ENCODE assay signal across 8 cellular contexts in the genomic region with DNA sequence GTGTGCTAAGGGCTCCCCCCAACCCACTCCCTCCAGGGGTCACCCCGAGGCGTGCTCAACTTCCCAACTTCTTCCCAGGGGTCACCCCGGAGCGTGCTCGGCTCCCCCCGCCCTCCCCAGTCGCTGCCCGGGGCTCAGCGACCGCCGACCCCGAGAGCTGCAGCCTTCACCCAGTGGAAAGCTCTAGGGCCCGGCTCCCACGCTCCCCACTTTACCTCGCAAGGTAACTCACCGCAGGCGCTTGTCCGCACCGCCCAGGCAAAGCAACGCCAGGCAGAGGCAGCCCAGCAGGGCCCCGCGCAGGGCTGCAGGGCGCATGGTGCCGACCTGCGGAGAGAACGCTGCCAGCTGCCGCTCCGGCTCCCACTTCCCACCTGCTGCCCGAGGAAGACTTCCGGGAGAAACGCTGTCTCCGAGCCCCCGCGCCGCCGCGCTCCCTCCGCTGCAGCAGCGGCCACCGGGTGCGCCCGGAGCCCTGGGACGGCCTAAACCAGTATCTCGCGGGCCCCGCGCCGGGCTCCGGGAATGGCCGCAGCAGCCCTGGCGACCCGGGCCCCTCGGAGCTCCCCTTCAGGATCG. TPM values are rescaled to one million over a fixed set of nuclear protein-coding genes. Genes with fewer than 3 reads are reported as not detected.
DNase-seq lines count a peak whose midpoint lies in the region; ATAC-seq and TF ChIP-seq lines count a peak whose summit lies in the region.

No MANE protein-coding gene starts in this region.

- intact Hi-C loops in Right ventricle myocardium inferior (cut with DNase I) (loop anchor here (2.0 to 10.0 kb wide), 3 partner anchors 43 to 331 kb away; a partner anchor contains a TSS), cardiac septum (cut with DNase I) (no loop called here), PC-3 (cut with micrococcal nuclease) (loop anchor here (2.0 to 10.0 kb wide), 2 partner anchors 43 to 331 kb away; a partner anchor contains a TSS)

- H3K4me3 ChIP-seq in PC-3 (ENCODE audit: low read length) (peak overlapping the region; percentile 85), mucosa of stomach (ENCODE audit: low read length) (peak overlapping the region; percentile 57)

- BruUV-seq in PC-3 (replicated peaks; lab: Mats Ljungman, UMichigan) = no TSS peak

- ATAC-seq in Right ventricle myocardium inferior (peak; percentile 32), HG02938 (IDR thresholded peaks at IDR 0.05; ENCODE audit: unreplicated experiment) (peak; percentile 3), PC-3 (peak; percentile 51)

- H3K9me2 ChIP-seq in PC-3 (replicated peaks; ENCODE audit: low read length) = no peaks in the 10 kb centered on the region

- CTCF ChIA-PET in PC-3 (lab: Charles Lee) = interaction anchor here (0.6 to 1.0 kb wide), 2 partner anchors 23 to 34 kb away, joined by 3 read pairs; no protein-coding TSS in a partner anchor

- TF ChIP-seq CTCF in PC-3 (conservative IDR thresholded peaks at IDR 0.05; ENCODE audit: low read depth, low read length) = no peak

- no peaks in the 10 kb centered on the region for H3K36me3 ChIP-seq in PC-3 (ENCODE audit: low read depth, low read length)
- H3K36me3 ChIP-seq in mucosa of stomach (ENCODE audit: control insufficient read depth, insufficient read depth, low read length) = no peaks in the 10 kb centered on the region

- H3K9me3 ChIP-seq in PC-3 (ENCODE audit: low read length) (no peaks in the 10 kb centered on the region), mucosa of stomach (ENCODE audit: control insufficient read depth, low read length) (no peaks in the 10 kb centered on the region)

- no peaks in the 10 kb centered on the region for H4K20me1 ChIP-seq in PC-3 (ENCODE audit: low read length)

- H3K4me1 ChIP-seq in PC-3 (ENCODE audit: insufficient read depth, low read length) = peaks cover 7% of the 10 kb centered on the region
- H3K4me1 ChIP-seq in mucosa of stomach (ENCODE audit: control insufficient read depth, insufficient read depth, low read length) = peaks cover 34% of the 10 kb centered on the region

- H2AFZ ChIP-seq in PC-3 (ENCODE audit: low read length) = peak overlapping the region; percentile 97

- peak overlapping the region; percentile 56 for H3K9ac ChIP-seq in PC-3 (ENCODE audit: low read length)
- H3K9ac ChIP-seq in mucosa of stomach (ENCODE audit: low read length) = peak overlapping the region; percentile 72

- no peak overlapping the region for H3K27ac ChIP-seq in PC-3 (ENCODE audit: low read length)

- no peaks in the 10 kb centered on the region for H3F3A ChIP-seq in PC-3 (ENCODE audit: low read length, unreplicated experiment)

- H3K79me2 ChIP-seq in PC-3 (ENCODE audit: low read length) = 0 out of 2 replicates have a peak, but pooled peaks cover 6% of the 10 kb centered on the region

- peak overlapping the region; percentile 97 for H3K4me2 ChIP-seq in PC-3 (ENCODE audit: low read length)

- POLR2A ChIA-PET in PC-3 (lab: Charles Lee; ENCODE audit: unreplicated experiment) = interaction anchor here (0.6 kb wide), 1 partner anchor 28 kb away, joined by 5 read pairs; no protein-coding TSS in a partner anchor

- no peaks in the 10 kb centered on the region for H3K27me3 ChIP-seq in PC-3 (ENCODE audit: low read length)
- no peaks in the 10 kb centered on the region for H3K27me3 ChIP-seq in mucosa of stomach (ENCODE audit: control insufficient read depth, insufficient read depth, low read length)

- DNase-seq in Right ventricle myocardium inferior (ENCODE audit: missing footprints) (no peak), cardiac septum (ENCODE audit: low spot score) (no peak), PC-3 (peak; percentile 22), COLO829 (ENCODE audit: low spot score) (no peak), AML-193 (lab: John Stamatoyannopoulos, UW) (no peak)
- peak; percentile 33 for DNase-seq in effector CD8-positive, alpha-beta T cell (lab: John Stamatoyannopoulos, UW)

RNA-seq across cellular contexts. Expression of a gene that starts 0.4 kb away (rescaled TPM):
- total RNA-seq in Right ventricle myocardium inferior = 16.4 TPM
- total RNA-seq in cardiac septum = 9.1 TPM
- total RNA-seq in PC-3 (2014; rRNA removed) = 51.8 and 77.4 TPM in 2 replicates

RNA-seq across cellular contexts. Expression of a gene that starts 43.2 kb away (rescaled TPM):
- total RNA-seq in Right ventricle myocardium inferior (10.8 TPM), cardiac septum (10.2 TPM), PC-3 (2014; rRNA removed) (11.8 and 15.2 TPM in 2 replicates)

Comparison
In these comparisons a context has a peak if more than half of its experiments do, and no peak if none do; other contexts are left out.
1. DNase-seq: peak in PC-3 (single experiment) and effector CD8-positive, alpha-beta T cell (single experiment); none in Right ventricle myocardium inferior (single experiment), cardiac septum (single experiment), COLO829 (single experiment) and AML-193 (0 of 2).
2. Peak in every context shown above with its lines, with median percentiles within 50 percentile points of each other: ATAC-seq.